ENCODE assay signal across 1 cellular context in the genomic region with DNA sequence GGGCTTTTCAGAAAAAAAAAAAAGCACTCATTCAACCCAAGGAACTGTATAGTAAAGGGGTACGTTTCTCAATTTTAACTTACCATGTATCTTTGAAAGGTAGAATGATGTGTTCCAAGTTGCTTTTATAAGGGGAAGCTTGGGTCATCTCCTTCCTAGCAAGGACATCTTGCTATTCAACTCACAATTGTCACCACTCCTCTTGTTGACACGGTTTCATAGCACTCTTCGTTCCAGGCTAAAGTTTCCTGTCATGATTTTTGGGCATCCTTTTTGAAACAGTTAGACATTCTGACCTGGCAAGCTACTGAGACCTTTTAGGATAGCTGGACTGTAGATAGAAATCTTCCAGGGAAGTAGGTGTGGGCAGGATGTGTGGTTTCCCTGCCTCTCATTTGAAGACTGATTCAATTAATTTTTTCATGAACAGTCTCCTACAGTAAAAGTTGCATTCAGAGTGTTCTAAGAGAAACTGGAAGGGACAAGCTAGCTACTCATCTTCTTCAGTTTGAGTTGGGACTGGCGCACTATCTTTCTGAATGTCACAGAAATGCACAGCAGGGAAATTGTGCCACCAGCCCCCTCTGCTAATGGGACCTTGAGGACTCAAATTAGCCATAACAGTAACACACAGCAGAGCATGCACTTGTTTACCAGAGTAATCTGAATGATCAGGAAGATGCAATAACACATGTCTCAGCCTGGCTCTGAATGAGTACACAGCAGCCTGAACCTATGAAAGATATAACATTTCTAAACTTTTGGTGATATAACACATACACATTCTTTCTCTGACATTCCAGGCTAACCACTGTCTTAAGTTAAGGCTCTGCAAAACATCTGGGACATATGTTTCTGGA.
A peak's percentile ranks its signal among the peaks of the same experiment; 100 is the strongest.
TF ChIP-seq lines count a peak whose summit lies in the region.

No MANE protein-coding gene starts in this region.

TF ChIP-seq in endothelial cell of umbilical vein, 7 proteins besides CTCF, POLR2A, EP300 and RAD21:
- TF ChIP-seq FOS (IDR thresholded peaks at IDR 0.05; ENCODE audit: borderline replicate concordance, insufficient read depth, low read length) (no peak), JUN (IDR thresholded peaks at IDR 0.05; ENCODE audit: borderline replicate concordance, insufficient read depth, insufficient read length, low read depth) (no peak), MYC (IDR thresholded peaks at IDR 0.05; ENCODE audit: low read depth, low read length) (no peak), GATA2 (IDR thresholded peaks at IDR 0.05; ENCODE audit: insufficient read depth, insufficient read length, low read depth, low read length) (peak; percentile 13)
TF ChIP-seq in endothelial cell of umbilical vein: peak in this region for 1.
